In genomic region chr4:130077275-130077674, GRCh38 we compare ENCODE assay signal across 28 cellular contexts.
DNase-seq lines count a peak whose midpoint lies in the region; ATAC-seq, FAIRE-seq and TF ChIP-seq lines count a peak whose summit lies in the region.
"Had no signal": no experiment of that assay in that cellular context is flagged by ENCODE, and none has a peak within 500 bp of the region (broad histone marks: within the 10 kb centered on the region; RNA-seq: fewer than 3 reads in every experiment).

No MANE protein-coding gene starts in this region.

- no peak overlapping the region for H4K91ac ChIP-seq in trophoblast cell (ENCODE audit: low read depth, low read length)

- no peak overlapping the region for H2AK5ac ChIP-seq in trophoblast cell (ENCODE audit: low read length)

- CTCF ChIA-PET in endothelial cell of umbilical vein (lab: Charles Lee) = no interaction called here

- H3K27ac ChIP-seq in OCI-LY3 (ENCODE audit: low read length) (no peak overlapping the region), endothelial cell of umbilical vein (ENCODE audit: insufficient read depth, low read depth, low read length) (no peak overlapping the region), trophoblast cell (ENCODE audit: low read depth, low read length) (no peak overlapping the region)
- H3K27ac ChIP-seq: body of pancreas, coronary artery, GM23248, upper lobe of right lung had no signal

- no peak overlapping the region for H2BK5ac ChIP-seq in trophoblast cell (ENCODE audit: low read depth, low read length, poor library complexity)

- H3K9me3 ChIP-seq in OCI-LY3 (ENCODE audit: insufficient read depth, low read length) (no peaks in the 10 kb centered on the region; the same call in 1 of the 2 replicates), endothelial cell of umbilical vein (replicated peaks; ENCODE audit: control insufficient read depth, insufficient read depth, low read length) (no peaks in the 10 kb centered on the region), trophoblast cell (ENCODE audit: insufficient read depth, low read depth, low read length) (no peaks in the 10 kb centered on the region)
- H3K9me3 ChIP-seq: body of pancreas, MG63, upper lobe of right lung had no signal

- H3K36me3 ChIP-seq in OCI-LY3 (replicated peaks; ENCODE audit: low read depth, low read length) (no peaks in the 10 kb centered on the region), endothelial cell of umbilical vein (ENCODE audit: control insufficient read depth in 2 of 2, extremely low read depth in 1 of 2, insufficient read depth in 2 of 2, low read length in 2 of 2) (no peaks in the 10 kb centered on the region), trophoblast cell (ENCODE audit: control insufficient read depth in 1 of 2, insufficient read depth in 2 of 2, low read length in 2 of 2) (no peaks in the 10 kb centered on the region)
- H3K36me3 ChIP-seq: MG63, upper lobe of right lung had no signal

- no peak overlapping the region for H3K23ac ChIP-seq in trophoblast cell (ENCODE audit: low read length)

- peaks cover 6% of the 10 kb centered on the region for H3K79me1 ChIP-seq in trophoblast cell (ENCODE audit: low read length)

- H3K4me2 ChIP-seq in OCI-LY3 (ENCODE audit: low read length) (peak overlapping the region; percentile 50), endothelial cell of umbilical vein (ENCODE audit: insufficient read depth, low read length) (no peak overlapping the region), trophoblast cell (ENCODE audit: low read length) (no peak overlapping the region)

- H2BK120ac ChIP-seq in trophoblast cell (ENCODE audit: insufficient read depth, low read length, poor library complexity) = no peak overlapping the region

- FAIRE-seq in endothelial cell of umbilical vein (lab: Jason Lieb, UNC) = no peak
- FAIRE-seq: endometrium, kidney had no signal

- TF ChIP-seq POLR2A in endothelial cell of umbilical vein (IDR thresholded peaks at IDR 0.05; ENCODE audit: low read depth, low read length) = no peak

- POLR2A ChIA-PET in endothelial cell of umbilical vein (lab: Charles Lee) = no interaction called here

- H3K79me2 ChIP-seq in OCI-LY3 (ENCODE audit: low read length) = no peaks in the 10 kb centered on the region
- no peaks in the 10 kb centered on the region for H3K79me2 ChIP-seq in endothelial cell of umbilical vein (ENCODE audit: control insufficient read depth, insufficient read depth, low read length)
- H3K79me2 ChIP-seq in trophoblast cell (ENCODE audit: control insufficient read depth, insufficient read depth, low read length, poor library complexity) = no peaks in the 10 kb centered on the region

- no peak overlapping the region for H4K8ac ChIP-seq in trophoblast cell (ENCODE audit: low read depth, low read length)

- no peak overlapping the region for H3K4ac ChIP-seq in trophoblast cell (ENCODE audit: low read depth, low read length)

- H4K12ac ChIP-seq in trophoblast cell (ENCODE audit: low read depth, low read length) = no peak overlapping the region

- DNase-seq in HT1080 (ENCODE audit: low read depth) (peak; percentile 18), endothelial cell of umbilical vein (ENCODE audit: low read depth, low spot score) (peak; percentile 27), trophoblast cell (peak; percentile 12 to 87), omental fat pad (ENCODE audit: low spot score) (no peak)
- no peak for DNase-seq in stimulated activated CD4-positive, alpha-beta T cell treated with anti-CD3 and anti-CD28 coated beads, Interleukin-1b, Interleukin-23, amount 100 ng/mL, for 48 hours
- DNase-seq: activated CD8-positive, alpha-beta T cell treated with anti-CD3 and anti-CD28 coated beads, Interleukin-2, amount 10 ng/mL, durations not matched to agents 7 days and 5 days; activated naive CD4-positive, alpha-beta T cell treated with anti-CD3 and anti-CD28 coated beads, Interleukin-2, amount 10 ng/mL, durations not matched to agents 7 days and 5 days; activated T-cell treated with anti-CD3 and anti-CD28 coated beads, Interleukin-2, amount 50 U/mL, for 48 hours; AML-193; body of pancreas; foreskin fibroblast; GM23248; hypothalamus; kidney; MG63; NCI-H2029; NCI-H524; posterior cingulate gyrus; stimulated activated CD4-positive, alpha-beta T cell treated with anti-CD3 and anti-CD28 coated beads, Interleukin-2, amount 100 ng/mL, for 48 hours; stimulated activated naive CD8-positive, alpha-beta T cell treated with anti-CD3 and anti-CD28 coated beads, Interleukin-15, amount 100 ng/mL, for 72 hours; T1000; upper lobe of right lung had no signal

- H3K9me1 ChIP-seq in endothelial cell of umbilical vein (replicated peaks; ENCODE audit: control insufficient read depth, extremely low read depth, insufficient read depth, low read length) = no peaks in the 10 kb centered on the region

- H2AFZ ChIP-seq in OCI-LY3 (ENCODE audit: low read depth, low read length) (no peak overlapping the region), endothelial cell of umbilical vein (ENCODE audit: low read depth, low read length) (no peak overlapping the region), trophoblast cell (ENCODE audit: insufficient read depth, low read length, poor library complexity) (no peak overlapping the region)
- H2AFZ ChIP-seq: GM23248 had no signal

- H4K20me1 ChIP-seq in OCI-LY3 (ENCODE audit: insufficient read depth, low read length) = no peaks in the 10 kb centered on the region
- H4K20me1 ChIP-seq in endothelial cell of umbilical vein (replicated peaks; ENCODE audit: control insufficient read depth, extremely low read depth, insufficient read depth, low read length) = no peaks in the 10 kb centered on the region

- H3K14ac ChIP-seq in trophoblast cell (ENCODE audit: low read length) = no peak overlapping the region

- H3K9ac ChIP-seq in OCI-LY3 (ENCODE audit: low read length) = no peak overlapping the region
- H3K9ac ChIP-seq in endothelial cell of umbilical vein (replicated peaks; ENCODE audit: extremely low read depth, insufficient read depth, low read length) = no peak overlapping the region
- H3K9ac ChIP-seq in trophoblast cell (ENCODE audit: low read length) = no peak overlapping the region
- H3K9ac ChIP-seq: GM23248 had no signal

- ATAC-seq in omental fat pad (ENCODE audit: low FRiP score) (no peak), GM21737 (IDR thresholded peaks at IDR 0.05; ENCODE audit: unreplicated experiment) (no peak)
- ATAC-seq: activated CD8-positive, alpha-beta T cell treated with anti-CD3 and anti-CD28 coated beads, Interleukin-2, amount 10 ng/mL, durations not matched to agents 7 days and 5 days; body of pancreas; natural killer cell treated with Interleukin-12 subunit alpha and Interleukin-12 subunit beta and Interleukin-15 and Interleukin-18, amount 100 ng/mL, for 72 hours; SK-N-SH treated with all-trans-retinoic acid at 6 μM for 48 hours; stimulated activated naive CD8-positive, alpha-beta T cell treated with anti-CD3 and anti-CD28 coated beads, Interleukin-15, amount 100 ng/mL, for 72 hours; upper lobe of right lung had no signal

- H3K4me1 ChIP-seq in OCI-LY3 (ENCODE audit: low read length) (peaks cover 73% of the 10 kb centered on the region), endothelial cell of umbilical vein (ENCODE audit: control insufficient read depth, extremely low read depth, insufficient read depth, low read length) (no peaks in the 10 kb centered on the region), trophoblast cell (ENCODE audit: control insufficient read depth in 1 of 2, insufficient read depth in 2 of 2, low read length in 2 of 2) (peaks cover 2 to 7% of the 10 kb centered on the region in 2 experiments)
- H3K4me1 ChIP-seq: upper lobe of right lung had no signal

- no peak overlapping the region for H3K18ac ChIP-seq in trophoblast cell (ENCODE audit: low read length)

- H3K4me3 ChIP-seq in OCI-LY3 (ENCODE audit: low read length) (no peak overlapping the region), endothelial cell of umbilical vein (replicated peaks in 1 of 3; ENCODE audit: insufficient read depth in 1 of 3, low read depth in 1 of 3, low read length in 3 of 3) (no peak overlapping the region), trophoblast cell (ENCODE audit: low read depth, low read length) (no peak overlapping the region)
- H3K4me3 ChIP-seq: body of pancreas, coronary artery, GM23248, MG63, upper lobe of right lung had no signal

- intact Hi-C loops in endothelial cell of umbilical vein (cut with micrococcal nuclease) = no loop called here

- no TSS peak for BruUV-seq in endothelial cell of umbilical vein (replicated peaks; lab: Mats Ljungman, UMichigan)

- H2BK12ac ChIP-seq in trophoblast cell (ENCODE audit: low read length) = no peak overlapping the region

- H3K27me3 ChIP-seq in OCI-LY3 (ENCODE audit: low read depth, low read length) = no peaks in the 10 kb centered on the region
- no peaks in the 10 kb centered on the region for H3K27me3 ChIP-seq in endothelial cell of umbilical vein (ENCODE audit: control insufficient read depth in 2 of 2, insufficient read depth in 2 of 2, low read length in 2 of 2)
- H3K27me3 ChIP-seq in trophoblast cell (ENCODE audit: insufficient read depth, low read length) = no peaks in the 10 kb centered on the region
- H3K27me3 ChIP-seq: body of pancreas, MG63, upper lobe of right lung had no signal

- dilution Hi-C loops in endothelial cell of umbilical vein (cut with MboI; ENCODE audit: extremely low pct_ligation_motif_present, low sequenced_read_pairs) = no loop called here

- no peak for TF ChIP-seq CTCF in OCI-LY3 (IDR thresholded peaks at IDR 0.05; ENCODE audit: low read depth, low read length)
- no peak for TF ChIP-seq CTCF in endothelial cell of umbilical vein (IDR thresholded peaks at IDR 0.05; ENCODE audit: extremely low read depth in 1 of 2, insufficient read depth in 1 of 2, low read depth in 1 of 2, low read length in 2 of 2)
- TF ChIP-seq CTCF in omental fat pad (IDR thresholded peaks at IDR 0.05) = no peak

- WGBS in trophoblast cell (ENCODE audit: extremely low coverage, insufficient coverage, insufficient read length) = no CpG with 5 or more reads among the region's 1 CpG

TF ChIP-seq in endothelial cell of umbilical vein, 7 proteins besides CTCF, POLR2A, EP300 and RAD21:
- TF ChIP-seq JUN (IDR thresholded peaks at IDR 0.05; ENCODE audit: borderline replicate concordance, insufficient read depth, insufficient read length, low read depth) (no peak), MAX (IDR thresholded peaks at IDR 0.05; ENCODE audit: insufficient read depth, insufficient read length) (no peak), MYC (IDR thresholded peaks at IDR 0.05; ENCODE audit: low read depth, low read length) (no peak), FOS (IDR thresholded peaks at IDR 0.05; ENCODE audit: borderline replicate concordance, insufficient read depth, low read length) (no peak), EZH2 (IDR thresholded peaks at IDR 0.05; ENCODE audit: borderline replicate concordance, low read depth, low read length, severe bottlenecking) (no peak), GATA2 (IDR thresholded peaks at IDR 0.05; ENCODE audit: insufficient read depth, insufficient read length, low read depth, low read length) (no peak), POLR2AphosphoS5 (IDR thresholded peaks at IDR 0.05; ENCODE audit: insufficient read depth, low read depth, low read length) (no peak)

Comparison
In these comparisons a context has a peak if more than half of its experiments do, and no peak if none do; other contexts are left out.
1. DNase-seq: peak in HT1080 (single experiment), endothelial cell of umbilical vein (single experiment) and trophoblast cell (2 of 2); none in omental fat pad (single experiment) and stimulated activated CD4-positive, alpha-beta T cell treated with anti-CD3 and anti-CD28 coated beads, Interleukin-1b, Interleukin-23, amount 100 ng/mL, for 48 hours (single experiment).